ENCODE assay signal across 15 cellular contexts in the genomic region with DNA sequence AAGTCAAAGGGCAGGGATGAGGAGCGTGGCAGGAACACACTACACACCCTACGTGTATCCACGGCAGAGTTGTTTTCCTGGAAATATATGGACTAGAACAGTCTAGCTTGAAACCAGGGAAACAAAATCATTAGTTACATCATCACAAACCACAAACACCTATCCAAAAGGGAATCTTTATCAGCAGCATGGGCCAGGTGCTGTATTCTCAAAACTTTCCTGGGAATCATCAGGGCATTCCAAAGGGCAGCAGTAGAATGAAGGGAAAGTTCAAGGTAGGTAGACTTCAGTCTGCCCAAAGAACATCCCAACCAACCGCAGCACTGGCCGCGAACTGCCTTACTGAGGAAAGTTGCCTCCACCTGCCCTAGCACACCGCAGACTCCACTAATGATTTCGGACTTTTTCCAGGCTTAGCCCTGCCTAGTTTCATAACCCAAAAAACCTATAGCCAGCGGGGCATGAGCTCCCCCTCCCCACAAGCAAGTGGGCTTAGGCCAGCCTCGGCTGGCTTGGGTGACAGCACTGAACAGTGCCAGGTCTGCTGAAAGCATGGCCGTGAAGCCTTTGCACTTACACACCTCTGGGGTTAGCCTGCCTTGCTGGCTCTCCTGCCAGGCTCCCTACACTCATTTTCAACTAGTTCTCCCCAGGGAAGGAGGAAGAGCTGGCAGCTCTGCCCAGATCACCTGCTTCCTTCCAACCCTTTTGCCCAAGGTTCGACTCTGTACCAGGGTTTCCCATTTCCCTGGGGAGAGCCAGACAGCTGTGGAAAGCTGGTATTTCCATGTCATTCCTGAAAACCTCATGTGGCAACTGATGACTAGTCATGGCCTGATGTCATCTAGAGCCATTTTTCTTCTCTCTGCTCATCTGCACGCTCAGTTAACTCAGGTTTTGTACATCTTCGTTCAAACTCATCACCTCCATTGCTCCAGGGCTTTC.
DNase-seq lines count a peak whose midpoint lies in the region; ATAC-seq, FAIRE-seq and TF ChIP-seq lines count a peak whose summit lies in the region.
"Had no signal": no experiment of that assay in that cellular context is flagged by ENCODE, and none has a peak within 500 bp of the region (broad histone marks: within the 10 kb centered on the region; RNA-seq: fewer than 3 reads in every experiment).

No MANE protein-coding gene starts in this region.

- no peaks in the 10 kb centered on the region for H3K9me3 Mint-ChIP-seq in activated naive CD8-positive, alpha-beta T cell (ENCODE audit: low read depth)
- H3K9me3 Mint-ChIP-seq in activated naive CD8-positive, alpha-beta T cell treated with anti-CD3 and anti-CD28 coated beads, Interleukin-2, amount 50 U/mL, for 24 hours = peaks cover 13% of the 10 kb centered on the region
- H3K9me3 Mint-ChIP-seq in activated T-cell treated with anti-CD3 and anti-CD28 coated beads, Interleukin-2, amount 50 U/mL, for 4 hours = peaks cover 6% of the 10 kb centered on the region
- H3K9me3 Mint-ChIP-seq: dendritic cell treated with granulocyte-macrophage colony-stimulating factor and Interleukin-4, amounts not matched to agents 40 ng/mL and 50 ng/mL, for 4 days; neural crest cell had no signal

- no peak for FAIRE-seq in urothelium cell line (lab: Jason Lieb, UNC)

- H3K36me3 Mint-ChIP-seq in activated naive CD8-positive, alpha-beta T cell = peaks cover 3% of the 10 kb centered on the region
- H3K36me3 Mint-ChIP-seq in activated naive CD8-positive, alpha-beta T cell treated with anti-CD3 and anti-CD28 coated beads, Interleukin-2, amount 50 U/mL, for 24 hours (ENCODE audit: low read depth) = peaks cover 7% of the 10 kb centered on the region
- H3K36me3 Mint-ChIP-seq in activated T-cell treated with anti-CD3 and anti-CD28 coated beads, Interleukin-2, amount 50 U/mL, for 4 hours (ENCODE audit: insufficient read depth) = no peaks in the 10 kb centered on the region
- H3K36me3 Mint-ChIP-seq: activated naive CD4-positive, alpha-beta T cell treated with anti-CD3 and anti-CD28 coated beads, Interleukin-2, amount 10 ng/mL, durations not matched to agents 7 days and 5 days had no signal

- peaks cover 36% of the 10 kb centered on the region for H3K4me1 Mint-ChIP-seq in activated naive CD8-positive, alpha-beta T cell (ENCODE audit: low read depth)
- peaks cover 46% of the 10 kb centered on the region for H3K4me1 Mint-ChIP-seq in activated naive CD8-positive, alpha-beta T cell treated with anti-CD3 and anti-CD28 coated beads, Interleukin-2, amount 50 U/mL, for 24 hours
- peaks cover 45% of the 10 kb centered on the region for H3K4me1 Mint-ChIP-seq in activated T-cell treated with anti-CD3 and anti-CD28 coated beads, Interleukin-2, amount 50 U/mL, for 4 hours (ENCODE audit: low read depth)

- DNase-seq in activated naive CD8-positive, alpha-beta T cell treated with anti-CD3 and anti-CD28 coated beads, Interleukin-2, amount 50 U/mL, for 24 hours = no peak
- no peak for DNase-seq in RWPE2 (ENCODE audit: low spot score)
- peak; percentile 84 for DNase-seq in epithelial cell of esophagus (ENCODE audit: low read depth)
- peak; percentile 30 for DNase-seq in urothelium cell line (ENCODE audit: low spot score)
- DNase-seq in activated T-cell treated with anti-CD3 and anti-CD28 coated beads, Interleukin-2, amount 50 U/mL, for 4 hours = no peak
- DNase-seq in NCI-H1436 treated with DMSO at 0.1 percent for 48 hours (lab: John Stamatoyannopoulos, UW) = no peak
- DNase-seq: activated naive CD4-positive, alpha-beta T cell treated with anti-CD3 and anti-CD28 coated beads, Interleukin-2, amount 10 ng/mL, durations not matched to agents 7 days and 5 days; DMS153; NCI-H526; spleen had no signal

- peak overlapping the region; percentile 74 for H3K27ac ChIP-seq in RWPE2 (ENCODE audit: poor library complexity, severe bottlenecking)
- H3K27ac ChIP-seq: spleen had no signal

- no peaks in the 10 kb centered on the region for H3K36me3 ChIP-seq in RWPE2 (ENCODE audit: low read depth)
- H3K36me3 ChIP-seq: spleen had no signal

- H3K4me3 Mint-ChIP-seq in activated naive CD8-positive, alpha-beta T cell = peak overlapping the region; percentile 8
- no peak overlapping the region for H3K4me3 Mint-ChIP-seq in activated naive CD8-positive, alpha-beta T cell treated with anti-CD3 and anti-CD28 coated beads, Interleukin-2, amount 50 U/mL, for 24 hours
- H3K4me3 Mint-ChIP-seq in activated T-cell treated with anti-CD3 and anti-CD28 coated beads, Interleukin-2, amount 50 U/mL, for 4 hours = no peak overlapping the region
- H3K4me3 Mint-ChIP-seq: activated naive CD4-positive, alpha-beta T cell treated with anti-CD3 and anti-CD28 coated beads, Interleukin-2, amount 10 ng/mL, durations not matched to agents 7 days and 5 days; dendritic cell treated with granulocyte-macrophage colony-stimulating factor and Interleukin-4, amounts not matched to agents 40 ng/mL and 50 ng/mL, for 4 days; GM23338; neural crest cell had no signal

- no peaks in the 10 kb centered on the region for H3K9me3 ChIP-seq in RWPE2 (ENCODE audit: severe bottlenecking)
- H3K9me3 ChIP-seq: spleen had no signal

- no peak for ATAC-seq in activated naive CD8-positive, alpha-beta T cell treated with anti-CD3 and anti-CD28 coated beads, Interleukin-2, amount 50 U/mL, for 24 hours
- peak; percentile 29; the same call in 1 of the 3 replicates for ATAC-seq in RWPE2 (ENCODE audit: low read depth)
- no peak for ATAC-seq in activated T-cell treated with anti-CD3 and anti-CD28 coated beads, Interleukin-2, amount 50 U/mL, for 4 hours
- ATAC-seq in HG03457 (IDR thresholded peaks at IDR 0.05; ENCODE audit: unreplicated experiment) = no peak
- ATAC-seq: GM23338 had no signal

- H3K27me3 ChIP-seq in RWPE2 (ENCODE audit: insufficient read depth, poor library complexity, severe bottlenecking) = no peaks in the 10 kb centered on the region

- no peaks in the 10 kb centered on the region for H3K27me3 Mint-ChIP-seq in activated naive CD8-positive, alpha-beta T cell
- H3K27me3 Mint-ChIP-seq in activated naive CD8-positive, alpha-beta T cell treated with anti-CD3 and anti-CD28 coated beads, Interleukin-2, amount 50 U/mL, for 24 hours = peaks cover 8% of the 10 kb centered on the region
- peaks cover 6% of the 10 kb centered on the region for H3K27me3 Mint-ChIP-seq in activated T-cell treated with anti-CD3 and anti-CD28 coated beads, Interleukin-2, amount 50 U/mL, for 4 hours (ENCODE audit: low read depth)

- no peak overlapping the region for H3K27ac Mint-ChIP-seq in activated naive CD8-positive, alpha-beta T cell
- no peak overlapping the region for H3K27ac Mint-ChIP-seq in activated naive CD8-positive, alpha-beta T cell treated with anti-CD3 and anti-CD28 coated beads, Interleukin-2, amount 50 U/mL, for 24 hours
- H3K27ac Mint-ChIP-seq: activated naive CD4-positive, alpha-beta T cell treated with anti-CD3 and anti-CD28 coated beads, Interleukin-2, amount 10 ng/mL, durations not matched to agents 7 days and 5 days; dendritic cell treated with granulocyte-macrophage colony-stimulating factor and Interleukin-4, amounts not matched to agents 40 ng/mL and 50 ng/mL, for 4 days; GM23338 had no signal

- peaks cover 20% of the 10 kb centered on the region for H3K4me1 ChIP-seq in RWPE2 (ENCODE audit: insufficient read depth, poor library complexity, severe bottlenecking)

- H3K4me3 ChIP-seq in RWPE2 (ENCODE audit: severe bottlenecking) (no peak overlapping the region), epithelial cell of esophagus (ENCODE audit: low read length) (no peak overlapping the region)
- H3K4me3 ChIP-seq: GM23338, spleen had no signal

- TF ChIP-seq CTCF in RWPE2 (IDR thresholded peaks at IDR 0.05; ENCODE audit: poor library complexity, severe bottlenecking) (no peak), epithelial cell of esophagus (IDR thresholded peaks at IDR 0.05; ENCODE audit: insufficient read depth, low read depth, low read length, missing control alignments) (no peak)

Comparison
In these comparisons a context has a peak if more than half of its experiments do, and no peak if none do; other contexts are left out.
1. DNase-seq: peak in epithelial cell of esophagus (single experiment) and urothelium cell line (single experiment); none in activated naive CD8-positive, alpha-beta T cell treated with anti-CD3 and anti-CD28 coated beads, Interleukin-2, amount 50 U/mL, for 24 hours (single experiment), RWPE2 (single experiment), activated T-cell treated with anti-CD3 and anti-CD28 coated beads, Interleukin-2, amount 50 U/mL, for 4 hours (single experiment) and NCI-H1436 treated with DMSO at 0.1 percent for 48 hours (single experiment).